In the genomic region with DNA sequence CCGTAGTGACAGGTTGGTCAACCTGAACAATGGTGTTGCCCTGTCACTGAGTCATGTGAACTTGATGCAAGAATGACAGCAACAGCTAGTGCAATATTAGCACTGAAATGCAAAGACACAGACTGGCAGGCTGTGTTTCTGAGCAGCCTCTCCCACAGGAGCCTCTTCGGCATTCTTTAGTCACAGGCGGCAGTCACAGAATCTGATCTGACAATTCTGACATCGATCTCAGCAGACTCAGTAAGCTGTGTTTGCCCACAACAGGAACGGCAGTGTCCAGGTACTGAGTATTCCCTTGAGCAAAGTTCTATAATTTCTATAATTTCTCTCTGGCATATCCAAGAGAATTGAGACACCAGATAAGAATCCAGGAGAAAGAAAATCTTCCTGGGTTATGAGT, we compare ENCODE assay signal across 38 cellular contexts.
"Had no signal": no experiment of that assay in that cellular context is flagged by ENCODE, and none has a peak within 500 bp of the region (broad histone marks: within the 10 kb centered on the region; RNA-seq: fewer than 3 reads in every experiment).

No MANE protein-coding gene starts in this region.

- H3K4me1 ChIP-seq: adrenal gland, ascending aorta, breast epithelium had no signal

- H3K4me1 Mint-ChIP-seq: activated naive CD4-positive, alpha-beta T cell treated with anti-CD3 and anti-CD28 coated beads, Interleukin-2, amount 10 ng/mL, durations not matched to agents 7 days and 5 days; activated naive CD4-positive, alpha-beta T cell treated with anti-CD3 and anti-CD28 coated beads, Interleukin-2, amount 50 U/mL, for 24 hours; activated naive CD8-positive, alpha-beta T cell treated with anti-CD3 and anti-CD28 coated beads for 36 hours; activated naive CD8-positive, alpha-beta T cell treated with anti-CD3 and anti-CD28 coated beads, Interleukin-2, amount 10 ng/mL, durations not matched to agents 7 days and 5 days; activated naive CD8-positive, alpha-beta T cell treated with anti-CD3 and anti-CD28 coated beads, Interleukin-2, amount 50 U/mL, for 24 hours; activated T-helper 17 cell treated with anti-CD3 and anti-CD28 coated beads, Interleukin-2, amount 50 U/mL, for 72 hours; brain; central memory CD8-positive, alpha-beta T cell had no signal

- H3K36me3 ChIP-seq: adrenal gland, ascending aorta, brain microvascular endothelial cell, breast epithelium, cardiac muscle cell had no signal

- H3K27ac Mint-ChIP-seq: activated naive CD4-positive, alpha-beta T cell treated with anti-CD3 and anti-CD28 coated beads for 36 hours; activated naive CD4-positive, alpha-beta T cell treated with anti-CD3 and anti-CD28 coated beads, Interleukin-2, amount 10 ng/mL, durations not matched to agents 7 days and 5 days; activated naive CD4-positive, alpha-beta T cell treated with anti-CD3 and anti-CD28 coated beads, Interleukin-2, amount 50 U/mL, for 24 hours; activated naive CD4-positive, alpha-beta T cell treated with anti-CD3 and anti-CD28 coated beads, Interleukin-2, amount 50 U/mL, for 72 hours; activated naive CD8-positive, alpha-beta T cell; activated naive CD8-positive, alpha-beta T cell treated with anti-CD3 and anti-CD28 coated beads for 36 hours; activated naive CD8-positive, alpha-beta T cell treated with anti-CD3 and anti-CD28 coated beads, Interleukin-2, amount 10 ng/mL, durations not matched to agents 7 days and 5 days; activated naive CD8-positive, alpha-beta T cell treated with anti-CD3 and anti-CD28 coated beads, Interleukin-2, amount 50 U/mL, for 24 hours; activated T-cell treated with anti-CD3 and anti-CD28 coated beads, Interleukin-2, amount 50 U/mL, for 24 hours; activated T-cell treated with anti-CD3 and anti-CD28 coated beads, Interleukin-2, amount 50 U/mL, for 72 hours; activated T-helper 1 cell treated with anti-CD3 and anti-CD28 coated beads, Interleukin-12 subunit alpha, Interleukin-12 subunit beta, Interleukin-2, Interleukin-4 antibody, amounts not matched to agents 30 ng/mL and 10 ng/mL and 1 ng/mL, durations not matched to agents 14 hours and 24 hours and 36 hours; activated T-helper 17 cell treated with anti-CD3 and anti-CD28 coated beads, Interleukin-2, amount 50 U/mL, for 72 hours; activated T-helper 2 cell treated with anti-CD3 and anti-CD28 coated beads, Interferon-gamma antibody, Interleukin-2, Interleukin-4, amounts not matched to agents 10 μg/mL and 5 μg/mL and 100 μg/mL, durations not matched to agents 14 hours and 24 hours and 36 hours; brain had no signal

- H3K36me3 Mint-ChIP-seq: activated naive CD4-positive, alpha-beta T cell treated with anti-CD3 and anti-CD28 coated beads, Interleukin-2, amount 10 ng/mL, durations not matched to agents 7 days and 5 days; activated naive CD4-positive, alpha-beta T cell treated with anti-CD3 and anti-CD28 coated beads, Interleukin-2, amount 50 U/mL, for 24 hours; activated naive CD4-positive, alpha-beta T cell treated with anti-CD3 and anti-CD28 coated beads, Interleukin-2, amount 50 U/mL, for 72 hours; activated naive CD8-positive, alpha-beta T cell; activated naive CD8-positive, alpha-beta T cell treated with anti-CD3 and anti-CD28 coated beads for 36 hours; activated naive CD8-positive, alpha-beta T cell treated with anti-CD3 and anti-CD28 coated beads, Interleukin-2, amount 10 ng/mL, durations not matched to agents 7 days and 5 days; brain had no signal

- H3K27ac ChIP-seq: adrenal gland, ascending aorta, body of pancreas, brain microvascular endothelial cell, breast epithelium, cardiac muscle cell had no signal

- DNase-seq: activated effector memory CD4-positive, alpha-beta T cell treated with anti-CD3 and anti-CD28 coated beads, Interleukin-2, amount 50 U/mL, for 16 hours; activated effector memory CD4-positive, alpha-beta T cell treated with Interleukin-2 at 50 U/mL for 16 hours; activated gamma-delta T cell; activated gamma-delta T cell treated with Interleukin-2 at 50 U/mL for 16 hours; activated naive CD4-positive, alpha-beta T cell treated with anti-CD3 and anti-CD28 coated beads for 36 hours; activated naive CD4-positive, alpha-beta T cell treated with anti-CD3 and anti-CD28 coated beads, Interleukin-2, amount 10 ng/mL, durations not matched to agents 7 days and 5 days; activated naive CD4-positive, alpha-beta T cell treated with anti-CD3 and anti-CD28 coated beads, Interleukin-2, amount 50 U/mL, for 16 hours; activated naive CD4-positive, alpha-beta T cell treated with Interleukin-2 at 50 U/mL for 16 hours; activated naive CD8-positive, alpha-beta T cell treated with anti-CD3 and anti-CD28 coated beads for 36 hours; activated naive CD8-positive, alpha-beta T cell treated with anti-CD3 and anti-CD28 coated beads, Interleukin-2, amount 10 ng/mL, durations not matched to agents 7 days and 5 days; activated naive CD8-positive, alpha-beta T cell treated with anti-CD3 and anti-CD28 coated beads, Interleukin-2, amount 50 U/mL, for 24 hours; activated T-cell treated with anti-CD3 and anti-CD28 coated beads, Interleukin-2, amount 50 U/mL, for 1 hour; activated T-cell treated with anti-CD3 and anti-CD28 coated beads, Interleukin-2, amount 50 U/mL, for 24 hours; activated T-cell treated with anti-CD3 and anti-CD28 coated beads, Interleukin-2, amount 50 U/mL, for 4 hours; activated T-cell treated with anti-CD3 and anti-CD28 coated beads, Interleukin-2, amount 50 U/mL, for 48 hours; activated T-cell treated with anti-CD3 and anti-CD28 coated beads, Interleukin-2, amount 50 U/mL, for 72 hours; adrenal gland; amniotic stem cell; amygdala; anterior cingulate cortex; aorta; body of pancreas; brain microvascular endothelial cell; central memory CD4-positive, alpha-beta T cell; cerebellar nuclear complex had no signal

- H3K4me3 Mint-ChIP-seq: activated naive CD4-positive, alpha-beta T cell treated with anti-CD3 and anti-CD28 coated beads for 36 hours; activated naive CD4-positive, alpha-beta T cell treated with anti-CD3 and anti-CD28 coated beads, Interleukin-2, amount 10 ng/mL, durations not matched to agents 7 days and 5 days; activated naive CD4-positive, alpha-beta T cell treated with anti-CD3 and anti-CD28 coated beads, Interleukin-2, amount 50 U/mL, for 24 hours; activated naive CD8-positive, alpha-beta T cell; activated naive CD8-positive, alpha-beta T cell treated with anti-CD3 and anti-CD28 coated beads for 36 hours; activated naive CD8-positive, alpha-beta T cell treated with anti-CD3 and anti-CD28 coated beads, Interleukin-2, amount 10 ng/mL, durations not matched to agents 7 days and 5 days; activated naive CD8-positive, alpha-beta T cell treated with anti-CD3 and anti-CD28 coated beads, Interleukin-2, amount 50 U/mL, for 24 hours; activated T-cell treated with anti-CD3 and anti-CD28 coated beads, Interleukin-2, amount 50 U/mL, for 24 hours; activated T-cell treated with anti-CD3 and anti-CD28 coated beads, Interleukin-2, amount 50 U/mL, for 4 hours; activated T-cell treated with anti-CD3 and anti-CD28 coated beads, Interleukin-2, amount 50 U/mL, for 72 hours; activated T-helper 1 cell treated with anti-CD3 and anti-CD28 coated beads, Interleukin-12 subunit alpha, Interleukin-12 subunit beta, Interleukin-2, Interleukin-4 antibody, amounts not matched to agents 30 ng/mL and 10 ng/mL and 1 ng/mL, durations not matched to agents 14 hours and 24 hours and 36 hours; activated T-helper 17 cell treated with anti-CD3 and anti-CD28 coated beads, Interleukin-2, amount 50 U/mL, for 72 hours; brain; central memory CD8-positive, alpha-beta T cell had no signal

- H3K9me3 ChIP-seq: adrenal gland, ascending aorta, body of pancreas, breast epithelium had no signal

- H3K4me3 ChIP-seq: adrenal gland, ascending aorta, body of pancreas, breast epithelium, cardiac muscle cell had no signal

- H3K27me3 Mint-ChIP-seq: activated naive CD4-positive, alpha-beta T cell treated with anti-CD3 and anti-CD28 coated beads, Interleukin-2, amount 10 ng/mL, durations not matched to agents 7 days and 5 days; activated naive CD8-positive, alpha-beta T cell; activated naive CD8-positive, alpha-beta T cell treated with anti-CD3 and anti-CD28 coated beads for 36 hours; activated naive CD8-positive, alpha-beta T cell treated with anti-CD3 and anti-CD28 coated beads, Interleukin-2, amount 50 U/mL, for 24 hours; central memory CD8-positive, alpha-beta T cell had no signal

- H3K27me3 ChIP-seq: adrenal gland, ascending aorta, body of pancreas, brain microvascular endothelial cell, breast epithelium, cardiac muscle cell had no signal

- FAIRE-seq: astrocyte, bronchial epithelial cell had no signal

- H3K9me3 Mint-ChIP-seq: activated naive CD4-positive, alpha-beta T cell treated with anti-CD3 and anti-CD28 coated beads for 36 hours; activated naive CD4-positive, alpha-beta T cell treated with anti-CD3 and anti-CD28 coated beads, Interleukin-2, amount 50 U/mL, for 24 hours; activated naive CD8-positive, alpha-beta T cell treated with anti-CD3 and anti-CD28 coated beads for 36 hours; activated naive CD8-positive, alpha-beta T cell treated with anti-CD3 and anti-CD28 coated beads, Interleukin-2, amount 50 U/mL, for 24 hours; activated T-cell treated with anti-CD3 and anti-CD28 coated beads, Interleukin-2, amount 50 U/mL, for 24 hours; activated T-helper 17 cell treated with anti-CD3 and anti-CD28 coated beads, Interleukin-2, amount 50 U/mL, for 72 hours; activated T-helper 2 cell treated with anti-CD3 and anti-CD28 coated beads, Interferon-gamma antibody, Interleukin-2, Interleukin-4, amounts not matched to agents 10 μg/mL and 5 μg/mL and 100 μg/mL, durations not matched to agents 14 hours and 24 hours and 36 hours; brain had no signal
